In the genomic region with DNA sequence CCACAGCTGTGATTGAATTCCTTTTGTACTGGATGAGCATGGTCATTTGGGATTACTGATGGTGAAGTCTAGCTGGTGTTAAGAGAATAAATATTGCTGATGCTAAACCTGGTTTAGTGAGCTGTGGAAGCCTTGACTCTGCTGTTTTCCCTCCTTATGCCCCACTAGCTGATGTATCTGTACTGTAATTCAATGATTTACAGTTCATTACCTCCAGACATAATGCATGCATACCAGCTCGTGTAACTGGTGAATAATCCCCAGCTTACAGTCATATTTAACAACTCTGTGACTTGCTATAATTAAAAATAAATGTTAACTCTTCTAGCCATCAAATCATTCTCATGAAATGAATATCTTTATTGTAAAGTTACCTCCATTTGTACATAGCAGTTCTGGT, we compare ENCODE assay signal across 16 cellular contexts. TPM values are rescaled to one million over a fixed set of nuclear protein-coding genes. Genes with fewer than 3 reads are reported as not detected.
A peak's percentile ranks its signal among the peaks of the same experiment; 100 is the strongest.
DNase-seq lines count a peak whose midpoint lies in the region; TF ChIP-seq lines count a peak whose summit lies in the region.
"Had no signal": no experiment of that assay in that cellular context is flagged by ENCODE, and none has a peak within 500 bp of the region (broad histone marks: within the 10 kb centered on the region; RNA-seq: fewer than 3 reads in every experiment).

No MANE protein-coding gene starts in this region.

- H3K9ac ChIP-seq in mesenchymal stem cell (ENCODE audit: low read length) = no peak overlapping the region
- H3K9ac ChIP-seq: SK-N-SH had no signal

- H3K27me3 ChIP-seq in mesenchymal stem cell (ENCODE audit: control insufficient read depth in 1 of 2, insufficient read depth in 1 of 2, low read length in 2 of 2) = no peaks in the 10 kb centered on the region

- in situ Hi-C loops in Caki2 (cut with HindIII; ENCODE audit: low pct_unique_long_range_greater_than_20kb, low sequenced_read_pairs) = no loop called here
- in situ Hi-C loops in astrocyte of the cerebellum (cut with HindIII; ENCODE audit: low sequenced_read_pairs) = no loop called here

- H2BK5ac ChIP-seq in mesenchymal stem cell (ENCODE audit: low read depth, low read length, poor library complexity, severe bottlenecking) = no peak overlapping the region

- DNase-seq in Caki2 (ENCODE audit: low read depth) (peak; percentile 23), astrocyte of the cerebellum (ENCODE audit: low read depth) (peak; percentile 28), mesenchymal stem cell (no peak), retinal pigment epithelial cell (ENCODE audit: low read depth) (peak; percentile 47), A172 (ENCODE audit: low spot score) (no peak), SK-N-DZ (ENCODE audit: low spot score) (no peak), NCI-H510A (lab: John Stamatoyannopoulos, UW) (no peak)
- DNase-seq: CD4-positive, CD25-positive, alpha-beta regulatory T cell; DMS79; NCI-H1694; NCI-H748 treated with DMSO at 0.1 percent for 48 hours; NK-92 treated with Interleukin-12 subunit alpha and Interleukin-12 subunit beta, amount 100 ng/mL, for 24 hours; SHP77 treated with DMSO at 0.1 percent for 48 hours; SK-N-SH had no signal

- H3K27ac ChIP-seq in mesenchymal stem cell (ENCODE audit: low read length, poor library complexity, severe bottlenecking) = peak overlapping the region; percentile 69
- H3K27ac ChIP-seq: RWPE1 had no signal

- no peak overlapping the region for H2AK5ac ChIP-seq in mesenchymal stem cell (ENCODE audit: low read length, severe bottlenecking)

- no peaks in the 10 kb centered on the region for H3K9me3 ChIP-seq in mesenchymal stem cell (ENCODE audit: control insufficient read depth, low read length)
- H3K9me3 ChIP-seq: SK-N-SH had no signal

- H3K4me1 ChIP-seq in mesenchymal stem cell (ENCODE audit: control insufficient read depth, insufficient read depth, low read depth, low read length) = peaks cover 14% of the 10 kb centered on the region

- no peak overlapping the region for H2BK12ac ChIP-seq in mesenchymal stem cell (ENCODE audit: low read length in 2 of 2)

- H2AFZ ChIP-seq in mesenchymal stem cell (ENCODE audit: low read depth, low read length) = no peak overlapping the region

- H3K79me1 ChIP-seq in mesenchymal stem cell (replicated peaks; ENCODE audit: low read length, poor library complexity, severe bottlenecking) = peaks cover 12% of the 10 kb centered on the region

- H4K91ac ChIP-seq in mesenchymal stem cell (ENCODE audit: low read length) = no peak overlapping the region

- no peak overlapping the region for H2BK120ac ChIP-seq in mesenchymal stem cell (ENCODE audit: low read depth, low read length)

- no peak overlapping the region for H3K23ac ChIP-seq in mesenchymal stem cell (ENCODE audit: low read length in 2 of 2)

- no peak overlapping the region for H3K4me3 ChIP-seq in astrocyte of the cerebellum (ENCODE audit: low read depth, low read length)
- no peak overlapping the region for H3K4me3 ChIP-seq in mesenchymal stem cell (ENCODE audit: insufficient read depth in 1 of 2, low read depth in 1 of 2, low read length in 2 of 2)
- no peak overlapping the region for H3K4me3 ChIP-seq in retinal pigment epithelial cell (ENCODE audit: low read length)

- peaks cover 4 to 33% of the 10 kb centered on the region in 2 experiments for H3K36me3 ChIP-seq in mesenchymal stem cell (ENCODE audit: control insufficient read depth in 1 of 2, insufficient read depth in 2 of 2, low read depth in 1 of 2, low read length in 2 of 2)

- no peak for TF ChIP-seq CTCF in astrocyte of the cerebellum (IDR thresholded peaks at IDR 0.05; ENCODE audit: low read depth, low read length, missing control alignments)
- TF ChIP-seq CTCF in retinal pigment epithelial cell (conservative IDR thresholded peaks at IDR 0.05; ENCODE audit: low read depth, low read length) = no peak

- no peak overlapping the region for H3K18ac ChIP-seq in mesenchymal stem cell (ENCODE audit: low read depth in 1 of 2, low read length in 2 of 2)

- H4K8ac ChIP-seq in mesenchymal stem cell (ENCODE audit: low read length) = no peak overlapping the region

- WGBS in mesenchymal stem cell = 67% methylated on average over 1 of the region's 1 CpG

- no peak overlapping the region for H3K4me2 ChIP-seq in mesenchymal stem cell (ENCODE audit: low read length, poor library complexity, severe bottlenecking)
- H3K4me2 ChIP-seq: SK-N-SH had no signal

- H3K14ac ChIP-seq in mesenchymal stem cell (ENCODE audit: low read length in 2 of 2) = no peak overlapping the region

- H3K4ac ChIP-seq in mesenchymal stem cell (ENCODE audit: low read depth in 1 of 2, low read length in 2 of 2) = no peak overlapping the region

- H2BK15ac ChIP-seq in mesenchymal stem cell (ENCODE audit: low read depth, poor library complexity, severe bottlenecking) = no peak overlapping the region

RNA-seq across cellular contexts. Expression of gene CMYA5, which starts 1.7 kb away (rescaled TPM):
- total RNA-seq in Caki2 (2014; rRNA removed; shearing (Covaris generic); ENCODE audit: low replicate concordance) = 0.03 TPM in 1 of 2 replicates, not detected in the other
- polyA plus RNA-seq in mesenchymal stem cell (2013, experiment 1 of 2) = 0.40 TPM
- polyA plus RNA-seq in mesenchymal stem cell (2013, experiment 2 of 2) = 0.36 TPM
- 0.02 and 0.16 TPM in 2 replicates for total RNA-seq in A172 (2014; rRNA removed; shearing (Covaris generic))
- 0.01 and 0.02 TPM in 2 replicates for polyA plus RNA-seq in SK-N-DZ (2014; cell fraction: cytosol; rRNA removed)
- polyA plus RNA-seq in SK-N-DZ (2014; cell fraction: nucleus; rRNA removed) = 0.13 and 0.14 TPM in 2 replicates
- polyA plus RNA-seq: IgD-negative memory B cell had no signal

Comparison
In these comparisons a context has a peak if more than half of its experiments do, and no peak if none do; other contexts are left out.
1. DNase-seq: peak in Caki2 (single experiment), astrocyte of the cerebellum (single experiment) and retinal pigment epithelial cell (single experiment); none in mesenchymal stem cell (single experiment), A172 (single experiment), SK-N-DZ (single experiment) and NCI-H510A (single experiment).